Comparison of ENCODE assay signal across 9 cellular contexts in genomic region chr5:62460578-62460983, GRCh38. TPM values are rescaled to one million over a fixed set of nuclear protein-coding genes. Genes with fewer than 3 reads are reported as not detected.
A peak's percentile ranks its signal among the peaks of the same experiment; 100 is the strongest.
DNase-seq lines count a peak whose midpoint lies in the region; ATAC-seq and TF ChIP-seq lines count a peak whose summit lies in the region.
"Had no signal": no experiment of that assay in that cellular context is flagged by ENCODE, and none has a peak within 500 bp of the region (broad histone marks: within the 10 kb centered on the region; RNA-seq: fewer than 3 reads in every experiment).

No MANE protein-coding gene starts in this region.

- TF ChIP-seq CTCF in mesothelial cell of epicardium (IDR thresholded peaks at IDR 0.05; ENCODE audit: unreplicated experiment): peak; percentile 72

- DNase-seq in EL (peak; percentile 48), NCI-H748 treated with DMSO at 0.1 percent for 48 hours (lab: John Stamatoyannopoulos, UW) (peak; percentile 15), dermis blood vessel endothelial cell (peak; percentile 75), mesothelial cell of epicardium (ENCODE audit: low spot score in 2 of 2, unreplicated experiment in 2 of 2) (no peak), posterior cingulate gyrus (no peak)
- no peak for DNase-seq in stimulated activated CD4-positive, alpha-beta T cell treated with anti-CD3 and anti-CD28 coated beads, Interleukin-4, amount 100 ng/mL, for 24 hours

- intact Hi-C loops in posterior cingulate gyrus (cut with DNase I): no loop called here

- H3K27me3 Mint-ChIP-seq in mesothelial cell of epicardium (ENCODE audit: low read depth): no peaks in the 10 kb centered on the region
- H3K27me3 Mint-ChIP-seq: activated naive CD4-positive, alpha-beta T cell treated with anti-CD3 and anti-CD28 coated beads, Interleukin-2, amount 50 U/mL, for 24 hours had no signal

- no peak overlapping the region for H3K4me3 Mint-ChIP-seq in mesothelial cell of epicardium
- H3K4me3 Mint-ChIP-seq: activated naive CD4-positive, alpha-beta T cell treated with anti-CD3 and anti-CD28 coated beads, Interleukin-2, amount 50 U/mL, for 24 hours had no signal

- ATAC-seq in GM19351 (IDR thresholded peaks at IDR 0.05; ENCODE audit: unreplicated experiment): peak; percentile 93
- peak; percentile 91 for ATAC-seq in HG03175 (IDR thresholded peaks at IDR 0.05; ENCODE audit: unreplicated experiment)

- H3K4me1 Mint-ChIP-seq in mesothelial cell of epicardium: peaks cover 11% of the 10 kb centered on the region

- no peaks in the 10 kb centered on the region for H3K36me3 Mint-ChIP-seq in mesothelial cell of epicardium

- H3K9me3 Mint-ChIP-seq in mesothelial cell of epicardium: no peaks in the 10 kb centered on the region
- H3K9me3 Mint-ChIP-seq: activated naive CD4-positive, alpha-beta T cell treated with anti-CD3 and anti-CD28 coated beads, Interleukin-2, amount 50 U/mL, for 24 hours had no signal

- no peak overlapping the region for H3K27ac Mint-ChIP-seq in mesothelial cell of epicardium
- H3K27ac Mint-ChIP-seq: activated naive CD4-positive, alpha-beta T cell treated with anti-CD3 and anti-CD28 coated beads, Interleukin-2, amount 50 U/mL, for 24 hours had no signal

RNA-seq across cellular contexts. Expression of gene IPO11, which starts 48.0 kb away (rescaled TPM):
- total RNA-seq in dermis blood vessel endothelial cell: 131 and 188 TPM in 2 replicates
- total RNA-seq in mesothelial cell of epicardium: 31.9 to 37.6 TPM (median 33.5 TPM) in 3 replicates

RNA-seq across cellular contexts. Expression of gene DIMT1, which starts 56.9 kb away (rescaled TPM):
- total RNA-seq in dermis blood vessel endothelial cell: 51.4 and 83.0 TPM in 2 replicates
- total RNA-seq in mesothelial cell of epicardium: 21.9 to 22.5 TPM (median 22.0 TPM) in 3 replicates

Comparison
In these comparisons a context has a peak if more than half of its experiments do, and no peak if none do; other contexts are left out.
1. DNase-seq: peak in EL (single experiment), NCI-H748 treated with DMSO at 0.1 percent for 48 hours (single experiment) and dermis blood vessel endothelial cell (single experiment); none in mesothelial cell of epicardium (0 of 2), stimulated activated CD4-positive, alpha-beta T cell treated with anti-CD3 and anti-CD28 coated beads, Interleukin-4, amount 100 ng/mL, for 24 hours (single experiment) and posterior cingulate gyrus (0 of 10).